Comparison of ENCODE assay signal across 20 cellular contexts in the genomic region with DNA sequence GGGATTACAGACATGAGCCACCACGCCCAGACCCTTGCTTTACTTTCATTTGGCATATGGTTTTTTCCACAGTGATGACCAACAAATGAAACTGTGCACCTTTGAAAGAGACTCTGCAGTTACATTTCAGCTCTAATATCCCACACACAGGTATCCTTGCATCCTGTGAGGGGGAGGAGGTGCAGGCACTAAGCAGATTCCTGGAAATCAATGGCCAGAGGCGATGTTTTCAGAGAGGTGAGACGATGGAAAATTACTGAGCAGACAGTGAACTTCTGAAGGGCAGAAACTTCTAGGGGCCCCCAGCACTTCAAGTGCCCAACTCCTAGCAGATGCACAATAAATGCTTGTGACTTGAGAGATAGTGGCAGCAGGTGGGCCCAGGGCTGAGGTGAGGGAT. TPM values are rescaled to one million over a fixed set of nuclear protein-coding genes. Genes with fewer than 3 reads are reported as not detected.
DNase-seq lines count a peak whose midpoint lies in the region; ATAC-seq and TF ChIP-seq lines count a peak whose summit lies in the region.
"Had no signal": no experiment of that assay in that cellular context is flagged by ENCODE, and none has a peak within 500 bp of the region (broad histone marks: within the 10 kb centered on the region; RNA-seq: fewer than 3 reads in every experiment).

No MANE protein-coding gene starts in this region.

- peak overlapping the region; percentile 38 for H3K27ac Mint-ChIP-seq in activated naive CD8-positive, alpha-beta T cell treated with anti-CD3 and anti-CD28 coated beads for 36 hours
- peak overlapping the region in 2 of 3 experiments; percentile 26 to 83 for H3K27ac Mint-ChIP-seq in nephron
- H3K27ac Mint-ChIP-seq: CD4-positive, CD25-positive, alpha-beta regulatory T cell; GM23338; H9 had no signal

- H2AFZ ChIP-seq in mammary epithelial cell (ENCODE audit: low read depth, low read length) = peak overlapping the region; percentile 36
- H2AFZ ChIP-seq in PC-3 (ENCODE audit: low read length) = no peak overlapping the region
- H2AFZ ChIP-seq: GM23338 had no signal

- H3K36me3 ChIP-seq in mammary epithelial cell (ENCODE audit: insufficient read depth, low read length) (no peaks in the 10 kb centered on the region), breast epithelium (no peaks in the 10 kb centered on the region), PC-3 (ENCODE audit: low read depth, low read length) (no peaks in the 10 kb centered on the region)
- H3K36me3 ChIP-seq: SJCRH30 had no signal

- H3K9me2 ChIP-seq in PC-3 (replicated peaks; ENCODE audit: low read length) = no peaks in the 10 kb centered on the region

- H4K20me1 ChIP-seq in mammary epithelial cell (ENCODE audit: insufficient read depth, low read length) (no peaks in the 10 kb centered on the region), PC-3 (ENCODE audit: low read length) (no peaks in the 10 kb centered on the region)

- dilution Hi-C loops in mammary epithelial cell (cut with HindIII; ENCODE audit: low sequenced_read_pairs) = loop anchor here (25.0 kb wide), 1 partner anchor 99 kb away; no protein-coding TSS in a partner anchor

- intact Hi-C loops in mammary epithelial cell (cut with micrococcal nuclease) (no loop called here), breast epithelium (cut with DNase I; ENCODE audit: low total_unique reads) (no loop called here), PC-3 (cut with micrococcal nuclease) (no loop called here)

- H3K27ac ChIP-seq in mammary epithelial cell (ENCODE audit: insufficient read depth, low read depth, low read length) (no peak overlapping the region), breast epithelium (no peak overlapping the region), PC-3 (ENCODE audit: low read length) (no peak overlapping the region)
- H3K27ac ChIP-seq: SJCRH30 had no signal

- no peak for TF ChIP-seq POLR2A in breast epithelium (IDR thresholded peaks at IDR 0.05)

- no peaks in the 10 kb centered on the region for H3F3A ChIP-seq in PC-3 (ENCODE audit: low read length, unreplicated experiment)

- 43% methylated on average over 3 of the region's 3 CpGs for WGBS in mammary epithelial cell (ENCODE audit: low coverage, missing lambda C conversion rate)

- H3K9ac ChIP-seq in mammary epithelial cell (ENCODE audit: insufficient read depth, low read length) (no peak overlapping the region), PC-3 (ENCODE audit: low read length) (no peak overlapping the region)

- POLR2A ChIA-PET in PC-3 (lab: Charles Lee; ENCODE audit: unreplicated experiment) = no interaction called here

- H3K36me3 Mint-ChIP-seq in activated naive CD8-positive, alpha-beta T cell treated with anti-CD3 and anti-CD28 coated beads for 36 hours = no peaks in the 10 kb centered on the region
- H3K36me3 Mint-ChIP-seq in nephron (ENCODE audit: low read depth) = peaks cover 9% of the 10 kb centered on the region

- no peaks in the 10 kb centered on the region for H3K27me3 Mint-ChIP-seq in activated naive CD8-positive, alpha-beta T cell treated with anti-CD3 and anti-CD28 coated beads for 36 hours
- H3K27me3 Mint-ChIP-seq in nephron (ENCODE audit: low read depth) = peaks cover 7% of the 10 kb centered on the region
- H3K27me3 Mint-ChIP-seq: CD4-positive, CD25-positive, alpha-beta regulatory T cell had no signal

- peaks cover 4% of the 10 kb centered on the region for H3K4me1 Mint-ChIP-seq in activated naive CD8-positive, alpha-beta T cell treated with anti-CD3 and anti-CD28 coated beads for 36 hours
- no peaks in the 10 kb centered on the region for H3K4me1 Mint-ChIP-seq in nephron
- H3K4me1 Mint-ChIP-seq: CD4-positive, CD25-positive, alpha-beta regulatory T cell had no signal

- H3K79me2 ChIP-seq in mammary epithelial cell (ENCODE audit: insufficient read depth, low read length) (no peaks in the 10 kb centered on the region), PC-3 (ENCODE audit: low read length) (no peaks in the 10 kb centered on the region)

- H3K4me3 Mint-ChIP-seq in activated naive CD8-positive, alpha-beta T cell treated with anti-CD3 and anti-CD28 coated beads for 36 hours = no peak overlapping the region
- no peak overlapping the region for H3K4me3 Mint-ChIP-seq in nephron
- H3K4me3 Mint-ChIP-seq: CD4-positive, CD25-positive, alpha-beta regulatory T cell; GM23338; H9 had no signal

- H3K4me2 ChIP-seq in mammary epithelial cell (ENCODE audit: insufficient read depth, low read depth, low read length) (no peak overlapping the region), PC-3 (ENCODE audit: low read length) (no peak overlapping the region)
- H3K4me2 ChIP-seq: GM23338 had no signal

- BruUV-seq in mammary epithelial cell (replicated peaks; lab: Mats Ljungman, UMichigan) (no TSS peak), PC-3 (replicated peaks; lab: Mats Ljungman, UMichigan) (no TSS peak)

- ATAC-seq in GM18517 (IDR thresholded peaks at IDR 0.05; ENCODE audit: unreplicated experiment) (no peak), PC-3 (no peak)
- ATAC-seq: GM23338, Right ventricle myocardium inferior, SK-N-SH treated with all-trans-retinoic acid at 6 μM for 48 hours had no signal

- H3K9me3 ChIP-seq in mammary epithelial cell (replicated peaks; ENCODE audit: insufficient read depth, low read length) = no peaks in the 10 kb centered on the region
- no peaks in the 10 kb centered on the region for H3K9me3 ChIP-seq in breast epithelium
- no peaks in the 10 kb centered on the region for H3K9me3 ChIP-seq in PC-3 (ENCODE audit: low read length)
- H3K9me3 ChIP-seq: MG63, SJCRH30 had no signal

- H3K9me3 Mint-ChIP-seq in activated naive CD8-positive, alpha-beta T cell treated with anti-CD3 and anti-CD28 coated beads for 36 hours = no peaks in the 10 kb centered on the region
- H3K9me3 Mint-ChIP-seq in nephron = no peaks in the 10 kb centered on the region
- H3K9me3 Mint-ChIP-seq: CD4-positive, CD25-positive, alpha-beta regulatory T cell; GM23338; H9 had no signal

- TF ChIP-seq CTCF in mammary epithelial cell (conservative IDR thresholded peaks at IDR 0.05 in 1 of 2, IDR thresholded peaks at IDR 0.05 in 1 of 2; ENCODE audit: extremely low read depth in 1 of 2, insufficient read depth in 1 of 2, low read depth in 1 of 2, low read length in 2 of 2) (no peak), breast epithelium (IDR thresholded peaks at IDR 0.05) (no peak), nephron (IDR thresholded peaks at IDR 0.05; ENCODE audit: unreplicated experiment in 3 of 3) (no peak), PC-3 (conservative IDR thresholded peaks at IDR 0.05; ENCODE audit: low read depth, low read length) (no peak)

- H3K27me3 ChIP-seq in mammary epithelial cell (ENCODE audit: insufficient read depth, low read length) = no peaks in the 10 kb centered on the region
- no peaks in the 10 kb centered on the region for H3K27me3 ChIP-seq in breast epithelium
- no peaks in the 10 kb centered on the region for H3K27me3 ChIP-seq in PC-3 (ENCODE audit: low read length)
- H3K27me3 ChIP-seq: MG63, SJCRH30 had no signal

- H3K4me3 ChIP-seq in mammary epithelial cell (replicated peaks in 1 of 3; ENCODE audit: insufficient read depth in 1 of 3, low read depth in 2 of 3, low read length in 3 of 3) = no peak overlapping the region
- H3K4me3 ChIP-seq in breast epithelium = no peak overlapping the region
- H3K4me3 ChIP-seq in PC-3 (ENCODE audit: low read length) = no peak overlapping the region
- H3K4me3 ChIP-seq: GM23338, MG63, SJCRH30 had no signal

- in situ Hi-C loops in mammary epithelial cell (cut with MboI; ENCODE audit: low sequenced_read_pairs in 2 of 2) = no loop called here

- DNase-seq in mammary epithelial cell (no peak), breast epithelium (ENCODE audit: low spot score in 2 of 2) (no peak), PC-3 (no peak), NCI-H1092 (lab: John Stamatoyannopoulos, UW) (no peak)
- DNase-seq in activated naive CD8-positive, alpha-beta T cell treated with anti-CD3 and anti-CD28 coated beads for 36 hours = no peak
- DNase-seq: CD4-positive, CD25-positive, alpha-beta regulatory T cell; H9; KG1; MG63; NCI-H1417; NCI-H1694 treated with DMSO at 0.1 percent for 48 hours; NCI-H2081; NCI-H2227 treated with DMSO at 0.1 percent for 48 hours; NCI-H526 treated with DMSO at 0.1 percent for 48 hours; SJCRH30 had no signal

- CTCF ChIA-PET in mammary epithelial cell (lab: Charles Lee; ENCODE audit: low non-redundant PET) = no interaction called here
- CTCF ChIA-PET in PC-3 (lab: Charles Lee) = no interaction called here

- H3K4me1 ChIP-seq in mammary epithelial cell (ENCODE audit: insufficient read depth, low read length) (peaks cover 12% of the 10 kb centered on the region), breast epithelium (no peaks in the 10 kb centered on the region), PC-3 (ENCODE audit: insufficient read depth, low read length) (no peaks in the 10 kb centered on the region)
- H3K4me1 ChIP-seq: SJCRH30 had no signal

RNA-seq across cellular contexts. Expression of gene GNE, which starts 29.8 kb away (rescaled TPM):
- total RNA-seq in mammary epithelial cell (10 to 100 TPM in 1 of 2 donors, 1 to 10 TPM in 1; 8.7 to 16.5 TPM), breast epithelium (10 to 100 TPM; 24.9 to 38.2 (median 35.1) TPM), PC-3 (2014; rRNA removed) (10.2 and 10.9 TPM in 2 replicates)
- 10.1 TPM for polyA plus RNA-seq in mammary epithelial cell
- polyA minus RNA-seq in mammary epithelial cell = 15.0 TPM
- 10 to 100 TPM; 12.6 to 13.3 TPM for total RNA-seq in activated naive CD8-positive, alpha-beta T cell treated with anti-CD3 and anti-CD28 coated beads for 36 hours
